ENCODE assay signal across 8 cellular contexts in the genomic region with DNA sequence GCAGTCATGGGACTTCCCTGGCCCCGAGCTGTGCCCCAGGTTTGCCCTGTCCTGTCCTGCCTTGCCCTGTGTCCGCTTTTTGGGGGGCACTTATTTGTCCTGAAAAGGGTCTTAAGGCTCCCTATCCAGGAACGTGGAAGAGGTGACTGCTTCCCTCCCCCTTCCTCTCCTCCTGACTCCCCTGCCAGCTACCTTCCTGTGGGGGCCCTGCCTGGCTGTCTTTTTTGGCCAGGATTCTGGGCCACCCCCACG. TPM values are rescaled to one million over a fixed set of nuclear protein-coding genes. Genes with fewer than 3 reads are reported as not detected.
DNase-seq lines count a peak whose midpoint lies in the region; ATAC-seq and TF ChIP-seq lines count a peak whose summit lies in the region.

No MANE protein-coding gene starts in this region.

- H3K4ac ChIP-seq in H9 (ENCODE audit: low read depth, low read length), result no peak overlapping the region

- H4K91ac ChIP-seq in H9 (ENCODE audit: insufficient read length, low read depth, low read length), result no peak overlapping the region

- no peak overlapping the region for H2AFZ ChIP-seq in H9 (ENCODE audit: low read length)

- ATAC-seq in GM21786 (IDR thresholded peaks at IDR 0.05; ENCODE audit: unreplicated experiment) (no peak), GM19328 (IDR thresholded peaks at IDR 0.05; ENCODE audit: unreplicated experiment) (no peak)

- peak overlapping the region; percentile 35 for H3K9ac ChIP-seq in H9 (ENCODE audit: extremely low read depth, insufficient read length, low read length)

- H3K18ac ChIP-seq in H9 (ENCODE audit: insufficient read length, low read depth, low read length), result no peak overlapping the region

- H3K79me2 ChIP-seq in H9 (ENCODE audit: insufficient read depth, low read length), result no peaks in the 10 kb centered on the region

- H3K36me3 Mint-ChIP-seq in H9 (ENCODE audit: insufficient read depth in 1 of 3, low read depth in 3 of 3), result no peaks in the 10 kb centered on the region

- peaks cover 18% of the 10 kb centered on the region for H3K23me2 ChIP-seq in H9 (ENCODE audit: insufficient read length, low read depth, low read length, poor library complexity, severe bottlenecking)

- no peak overlapping the region for H2AK5ac ChIP-seq in H9 (ENCODE audit: insufficient read length, low read length)

- H2BK120ac ChIP-seq in H9 (ENCODE audit: low read depth, low read length, poor library complexity, severe bottlenecking), result no peak overlapping the region

- no peak overlapping the region for H2BK20ac ChIP-seq in H9 (ENCODE audit: low read depth, low read length, poor library complexity, severe bottlenecking)

- no peak overlapping the region for H3K23ac ChIP-seq in H9 (ENCODE audit: insufficient read length, low read depth, low read length)

- H2BK12ac ChIP-seq in H9 (ENCODE audit: insufficient read length, low read depth, low read length), result no peak overlapping the region

- H2BK5ac ChIP-seq in H9 (ENCODE audit: insufficient read length, low read length), result no peak overlapping the region

- no peaks in the 10 kb centered on the region; the same call in 1 of the 2 replicates for H3K27me3 ChIP-seq in H9 (ENCODE audit: insufficient read depth, low read length)

- no peak overlapping the region; a peak in 1 of 7 replicates for H3K27ac Mint-ChIP-seq in H9

- peak overlapping the region; percentile 61 for H3K4me2 ChIP-seq in H9 (ENCODE audit: insufficient read depth, insufficient read length, low read length)

- H3K56ac ChIP-seq in H9 (ENCODE audit: insufficient read length, low read depth, low read length), result no peak overlapping the region

- no CpG with 5 or more reads among the region's 4 CpGs for WGBS in H9 (ENCODE audit: extremely low coverage, insufficient read length, low lambda C conversion rate)

- no peaks in the 10 kb centered on the region for H4K20me1 ChIP-seq in H9 (ENCODE audit: control insufficient read depth, insufficient read depth, insufficient read length)

- TF ChIP-seq CTCF in H9 (conservative IDR thresholded peaks at IDR 0.05) (no peak), VCaP (conservative IDR thresholded peaks at IDR 0.05) (no peak), fibroblast of mammary gland (conservative IDR thresholded peaks at IDR 0.05; ENCODE audit: control insufficient read depth, insufficient read depth, low read depth, low read length) (no peak)

- H3K79me1 ChIP-seq in H9 (ENCODE audit: insufficient read depth, low read depth, low read length, poor library complexity, severe bottlenecking), result no peaks in the 10 kb centered on the region

- H4K8ac ChIP-seq in H9 (replicated peaks; ENCODE audit: insufficient read length, low read depth, low read length), result no peak overlapping the region

- H3K4me1 ChIP-seq in H9 (ENCODE audit: insufficient read depth, low read length), result peaks cover 5% of the 10 kb centered on the region; the same call in 1 of the 2 replicates

- no peaks in the 10 kb centered on the region for H3K9me3 Mint-ChIP-seq in H9

- no peak overlapping the region for H3T11ph ChIP-seq in H9 (ENCODE audit: low read length)

- H3K27ac ChIP-seq in H9 (ENCODE audit: insufficient read length, low read depth, low read length), result no peak overlapping the region
- H3K27ac ChIP-seq in VCaP, result peak overlapping the region; percentile 97

- no peak overlapping the region for H3K14ac ChIP-seq in H9 (ENCODE audit: insufficient read depth, low read length)

- H3K27me3 Mint-ChIP-seq in H9 (ENCODE audit: low read depth), result peaks cover 56% of the 10 kb centered on the region

- H3K4me3 Mint-ChIP-seq in H9, result peak overlapping the region; percentile 78 to 94

- no peak overlapping the region for H4K5ac ChIP-seq in H9 (ENCODE audit: insufficient read length, low read depth, low read length)

- no peak overlapping the region for H2BK15ac ChIP-seq in H9 (ENCODE audit: low read depth, low read length)

- DNase-seq in H9 (no peak), fibroblast of mammary gland (ENCODE audit: low read depth) (no peak), skeletal muscle cell (ENCODE audit: low read depth) (no peak), NCI-H2107 (lab: John Stamatoyannopoulos, UW) (no peak), GM03348 (ENCODE audit: low spot score) (no peak)

- H3K4me1 Mint-ChIP-seq in H9, result peaks cover 19 to 28% of the 10 kb centered on the region in 2 experiments

- H3K4me3 ChIP-seq in fibroblast of mammary gland (ENCODE audit: control insufficient read depth, low read depth, low read length) (peak overlapping the region; percentile 49), skeletal muscle cell (ENCODE audit: low read depth, low read length) (peak overlapping the region; percentile 50)

- H3K9me3 ChIP-seq in H9 (ENCODE audit: control insufficient read depth, low read depth, low read length), result no peaks in the 10 kb centered on the region

RNA-seq across cellular contexts. Expression of gene KLF9, which starts 6.5 kb away (rescaled TPM):
- total RNA-seq in H9 (2021), result 0.18 and 0.26 TPM in 2 replicates
